In the genomic region with DNA sequence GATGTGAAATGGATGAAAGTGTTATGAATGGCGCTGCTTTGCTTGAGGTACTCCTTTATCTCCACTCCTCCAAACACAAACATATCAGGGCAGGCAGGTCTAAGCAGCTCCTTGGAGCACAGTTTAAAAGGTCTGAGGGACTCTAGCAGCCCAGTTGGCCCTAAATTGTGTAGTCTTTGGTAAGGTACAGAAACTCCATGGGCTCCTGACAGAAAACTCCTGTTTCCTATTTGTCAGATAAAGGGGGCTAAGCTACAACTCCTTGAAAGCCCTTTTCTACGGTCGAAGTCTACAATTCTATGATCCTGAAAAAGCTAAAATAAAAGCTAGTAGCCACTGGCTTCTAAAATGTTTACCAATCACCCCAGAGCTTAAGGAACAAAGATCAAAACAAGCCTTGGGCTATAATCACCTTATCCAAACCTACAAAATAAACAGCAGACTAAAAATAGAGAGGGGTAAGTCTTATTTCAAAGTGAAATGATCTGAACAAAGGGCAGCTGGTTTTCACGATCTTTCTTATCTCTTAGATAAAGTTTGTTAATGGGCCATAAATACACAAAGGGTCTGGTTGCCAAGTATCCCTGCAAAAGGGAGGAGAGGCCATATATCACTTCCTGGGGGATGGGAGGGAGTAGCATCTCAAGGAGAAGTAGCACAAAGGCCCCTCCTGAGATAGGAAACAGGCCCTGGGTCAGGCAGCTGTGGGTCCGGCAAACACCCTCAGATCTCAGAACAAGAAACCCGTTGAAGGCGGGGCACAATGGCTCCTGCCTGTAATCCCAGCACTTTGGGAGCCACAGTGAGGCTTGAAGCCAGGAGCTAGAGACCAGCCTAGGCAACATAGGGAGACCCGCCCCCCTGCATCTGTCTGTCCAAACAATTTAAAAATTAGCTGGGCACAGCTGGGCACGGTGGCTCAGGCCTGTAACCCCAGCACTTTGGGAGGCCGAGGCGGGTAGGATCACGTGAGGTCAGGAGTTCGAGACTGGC, we compare ENCODE assay signal across 1 cellular context.
A peak's percentile ranks its signal among the peaks of the same experiment; 100 is the strongest.
TF ChIP-seq lines count a peak whose summit lies in the region.

No MANE protein-coding gene starts in this region.

TF ChIP-seq in K562, 482 proteins besides CTCF, POLR2A, EP300 and RAD21:
- TF ChIP-seq VEZF1 (CRISPR knock-in tag; IDR thresholded peaks at IDR 0.05) (0 out of 2 replicates have a peak, but pooled peaks have one; percentile 22), ZNF184 (CRISPR knock-in tag; IDR thresholded peaks at IDR 0.05) (no peak), HOMEZ (CRISPR knock-in tag; IDR thresholded peaks at IDR 0.05) (no peak), SOX6 (IDR thresholded peaks at IDR 0.05) (peak; percentile 45; the same call in 1 of the 2 replicates), NBN (IDR thresholded peaks at IDR 0.05; ENCODE audit: low read depth) (no peak), ZBTB8A (IDR thresholded peaks at IDR 0.05; ENCODE audit: partially characterized antibody) (no peak), FOXA3 (CRISPR knock-in tag; conservative IDR thresholded peaks at IDR 0.05 in 1 of 2, IDR thresholded peaks at IDR 0.05 in 1 of 2) (peak in 1 of 2 experiments; percentile 40; a peak in 1 of 4 replicates), MCM5 (IDR thresholded peaks at IDR 0.05; ENCODE audit: low read depth) (no peak), MEF2D (tag; conservative IDR thresholded peaks at IDR 0.05; ENCODE audit: low read depth) (peak; percentile 84), PBX2 (CRISPR knock-in tag; IDR thresholded peaks at IDR 0.05; ENCODE audit: low read depth) (no peak), PBX2 (tag; conservative IDR thresholded peaks at IDR 0.05; ENCODE audit: low read depth) (peak; percentile 58; the same call in 1 of the 2 replicates), MEIS2 (IDR thresholded peaks at IDR 0.05; ENCODE audit: partially characterized antibody) (peak; percentile 67), PKNOX1 (IDR thresholded peaks at IDR 0.05) (peak; percentile 32; the same call in 1 of the 2 replicates)
